In the genomic region with DNA sequence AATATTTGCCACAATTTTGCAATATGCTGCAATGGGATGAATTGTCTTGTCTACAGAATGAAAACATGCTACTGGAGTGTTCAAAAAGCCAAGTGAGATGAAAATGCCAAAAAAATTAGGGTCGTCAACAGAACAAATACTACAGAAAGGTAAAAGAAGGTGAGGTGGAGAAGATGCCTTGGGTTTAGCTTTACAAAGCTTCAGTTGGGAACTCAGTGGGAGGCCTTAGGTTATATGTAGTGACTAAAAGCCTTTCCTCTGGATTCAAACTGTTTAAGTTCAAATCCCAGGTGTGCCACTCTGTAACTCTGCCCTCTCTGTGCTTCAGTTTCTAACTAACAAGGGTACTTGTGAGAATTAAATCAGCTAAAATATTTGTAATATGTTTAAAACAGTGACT, we compare ENCODE assay signal across 1 cellular context.
TF ChIP-seq lines count a peak whose summit lies in the region.

No MANE protein-coding gene starts in this region.

TF ChIP-seq in GM23338, 12 proteins besides CTCF, POLR2A, EP300 and RAD21 (continued from another document):
- TF ChIP-seq POLR2AphosphoS5 (IDR thresholded peaks at IDR 0.05; ENCODE audit: low read depth) = no peak
TF ChIP-seq in GM23338: peak in this region for 0.
